ENCODE assay signal across 33 cellular contexts in the genomic region with DNA sequence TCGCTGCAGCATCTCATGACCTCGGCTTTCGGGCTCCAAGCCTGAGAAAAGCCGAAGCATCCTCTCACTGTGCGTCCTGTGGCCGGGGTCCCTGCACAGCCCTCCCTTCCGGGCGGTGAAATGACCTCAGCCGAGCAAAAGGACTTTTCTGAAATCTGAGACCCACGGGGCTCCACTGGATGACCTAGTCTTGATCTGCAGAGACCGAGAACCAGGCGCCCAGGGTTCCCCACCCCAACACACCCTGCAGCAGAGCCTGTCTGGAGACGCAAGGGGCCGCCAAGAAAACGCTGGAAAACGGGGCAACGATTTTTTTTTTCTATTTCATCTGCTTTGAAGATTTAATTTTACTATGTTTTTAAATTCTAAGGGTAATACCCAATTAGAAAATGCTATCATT. TPM values are rescaled to one million over a fixed set of nuclear protein-coding genes. Genes with fewer than 3 reads are reported as not detected.
"Had no signal": no experiment of that assay in that cellular context is flagged by ENCODE, and none has a peak within 500 bp of the region (broad histone marks: within the 10 kb centered on the region; RNA-seq: fewer than 3 reads in every experiment).

No MANE protein-coding gene starts in this region.

- H3K4me1 ChIP-seq: neural progenitor cell, parathyroid adenoma, psoas muscle, spleen, tibial nerve, vagina had no signal

- H3K4me3 ChIP-seq: neural progenitor cell, ovary, psoas muscle, skin epidermis, smooth muscle cell, spleen, stomach, thoracic aorta, thyroid gland, tibial nerve, upper lobe of left lung, vagina had no signal

- H3K27me3 ChIP-seq: neural progenitor cell, ovary, thyroid gland, tibial nerve, upper lobe of left lung, vagina had no signal

- ATAC-seq: naive thymus-derived CD4-positive, alpha-beta T cell; natural killer cell; psoas muscle; right cardiac atrium; sciatic nerve; stimulated activated memory B cell treated with anti-CD40 and anti-IgM and Interleukin-4, amounts not matched to agents 10 μg/mL and 1 μg/mL and 100 μg/mL, for 72 hours had no signal

- H3K9me3 ChIP-seq: ovary, psoas muscle, thoracic aorta, thyroid gland, upper lobe of left lung had no signal

- FAIRE-seq: urothelium cell line had no signal

- H3K9ac ChIP-seq: neural progenitor cell, parathyroid adenoma had no signal

- H2AFZ ChIP-seq: neural progenitor cell, parathyroid adenoma had no signal

- DNase-seq: naive thymus-derived CD4-positive, alpha-beta T cell; natural killer cell; occipital lobe; ovary; psoas muscle; right cardiac atrium; spleen; stimulated activated CD4-positive, alpha-beta T cell treated with anti-CD3 and anti-CD28 coated beads, Interleukin-12 subunit alpha, Interleukin-12 subunit beta, amount 100 ng/mL, for 4 hours; stimulated activated CD4-positive, alpha-beta T cell treated with anti-CD3 and anti-CD28 coated beads, Interleukin-1b, Interleukin-23, amount 100 ng/mL, for 48 hours; stimulated activated CD4-positive, alpha-beta T cell treated with anti-CD3 and anti-CD28 coated beads, Interleukin-4, amount 100 ng/mL, for 1 hour; stimulated activated CD4-positive, alpha-beta T cell treated with anti-CD3 and anti-CD28 coated beads, Interleukin-4, amount 100 ng/mL, for 4 hours; stimulated activated CD8-positive, alpha-beta memory T cell treated with anti-CD3 and anti-CD28 coated beads, Interleukin-4, amount 100 ng/mL, for 48 hours; stimulated activated naive CD4-positive, alpha-beta T cell; stomach; thyroid gland; trophoblast cell had no signal

- H3K27ac ChIP-seq: neural progenitor cell, ovary, parathyroid adenoma, psoas muscle, skin epidermis, spleen, stomach, thoracic aorta, thyroid gland, tibial nerve, upper lobe of left lung, vagina had no signal

- H3K79me2 ChIP-seq: parathyroid adenoma had no signal

- H3K4me2 ChIP-seq: neural progenitor cell, smooth muscle cell had no signal

- H3K36me3 ChIP-seq: neural progenitor cell, ovary, spleen, stomach, thoracic aorta, thyroid gland, tibial nerve, upper lobe of left lung, vagina had no signal

RNA-seq across cellular contexts. Expression of a gene that starts 31.7 kb away (rescaled TPM):
- total RNA-seq: naive thymus-derived CD4-positive, alpha-beta T cell; natural killer cell; occipital lobe; osteoblast; ovary; progenitor cell of endocrine pancreas; psoas muscle; right cardiac atrium; sciatic nerve; smooth muscle cell; spleen; stomach; subcutaneous adipose tissue; temporal lobe; thoracic aorta; thyroid gland; tibial nerve; upper lobe of left lung; ureter; vagina had no signal
- polyA plus RNA-seq: naive thymus-derived CD4-positive, alpha-beta T cell; neural cell; ovary; psoas muscle; right cardiac atrium; smooth muscle cell; spleen; stomach had no signal
